In genomic region chr1:225554216-225554812, GRCh38 we compare ENCODE assay signal across 8 cellular contexts.
DNase-seq lines count a peak whose midpoint lies in the region; ATAC-seq and TF ChIP-seq lines count a peak whose summit lies in the region.

No MANE protein-coding gene starts in this region.

- peaks cover 7 to 13% of the 10 kb centered on the region in 2 experiments; a peak in 4 of 5 replicates for H3K9me3 Mint-ChIP-seq in H9

- H3T11ph ChIP-seq in H9 (ENCODE audit: low read length) = no peak overlapping the region

- H3K27ac ChIP-seq in H9 (ENCODE audit: insufficient read length, low read depth, low read length) = no peak overlapping the region
- no peak overlapping the region for H3K27ac ChIP-seq in gastroesophageal sphincter
- no peak overlapping the region for H3K27ac ChIP-seq in spleen

- H4K20me1 ChIP-seq in H9 (ENCODE audit: control insufficient read depth, insufficient read depth, insufficient read length) = no peaks in the 10 kb centered on the region

- no peaks in the 10 kb centered on the region for H3K27me3 Mint-ChIP-seq in H9 (ENCODE audit: low read depth)

- peaks cover 45 to 69% (median 61%) of the 10 kb centered on the region in 3 experiments for H3K36me3 Mint-ChIP-seq in H9 (ENCODE audit: insufficient read depth in 1 of 3, low read depth in 3 of 3)

- no peak overlapping the region for H2BK20ac ChIP-seq in H9 (ENCODE audit: low read depth, low read length, poor library complexity, severe bottlenecking)

- no peak overlapping the region for H3K23ac ChIP-seq in H9 (ENCODE audit: insufficient read length, low read depth, low read length)

- H2BK5ac ChIP-seq in H9 (ENCODE audit: insufficient read length, low read length) = no peak overlapping the region

- H3K4me1 ChIP-seq in H9 (ENCODE audit: insufficient read depth, low read length) = no peaks in the 10 kb centered on the region
- peaks cover 0 to 12% (median 0%) of the 10 kb centered on the region in 3 donors for H3K4me1 ChIP-seq in gastroesophageal sphincter
- H3K4me1 ChIP-seq in spleen = peaks cover 0 to 10% (median 0%) of the 10 kb centered on the region in 6 donors

- H3K27ac Mint-ChIP-seq in H9 = no peak overlapping the region

- no peak overlapping the region for H2BK120ac ChIP-seq in H9 (ENCODE audit: low read depth, low read length, poor library complexity, severe bottlenecking)

- no peaks in the 10 kb centered on the region for H3K36me3 ChIP-seq in gastroesophageal sphincter
- H3K36me3 ChIP-seq in spleen = no peaks in the 10 kb centered on the region

- TF ChIP-seq POLR2A in gastroesophageal sphincter (IDR thresholded peaks at IDR 0.05) (no peak), spleen (IDR thresholded peaks at IDR 0.05) (no peak)

- no peaks in the 10 kb centered on the region for H3K79me1 ChIP-seq in H9 (ENCODE audit: insufficient read depth, low read depth, low read length, poor library complexity, severe bottlenecking)

- no peak overlapping the region for H3K4me2 ChIP-seq in H9 (ENCODE audit: insufficient read depth, insufficient read length, low read length)

- H3K18ac ChIP-seq in H9 (ENCODE audit: insufficient read length, low read depth, low read length) = no peak overlapping the region

- H2AK5ac ChIP-seq in H9 (ENCODE audit: insufficient read length, low read length) = no peak overlapping the region

- no peak for TF ChIP-seq EP300 in gastroesophageal sphincter (IDR thresholded peaks at IDR 0.05)

- no peak overlapping the region for H4K8ac ChIP-seq in H9 (replicated peaks; ENCODE audit: insufficient read length, low read depth, low read length)

- no peak overlapping the region for H3K4me3 Mint-ChIP-seq in H9

- H4K91ac ChIP-seq in H9 (ENCODE audit: insufficient read length, low read depth, low read length) = no peak overlapping the region

- H3K14ac ChIP-seq in H9 (ENCODE audit: insufficient read depth, low read length) = no peak overlapping the region

- intact Hi-C loops in spleen (cut with DNase I; ENCODE audit: low total_unique reads) = loop anchor here (5.0 kb wide), 1 partner anchor 218 kb away; no protein-coding TSS in a partner anchor

- H3K4ac ChIP-seq in H9 (ENCODE audit: low read depth, low read length) = no peak overlapping the region

- no peak overlapping the region for H2BK12ac ChIP-seq in H9 (ENCODE audit: insufficient read length, low read depth, low read length)

- ATAC-seq in gastroesophageal sphincter = no peak
- no peak for ATAC-seq in HG02973 (IDR thresholded peaks at IDR 0.05; ENCODE audit: unreplicated experiment)

- DNase-seq in AG09309 (ENCODE audit: low read depth) = peak; percentile 8
- DNase-seq in H9 = no peak
- peak; percentile 49 for DNase-seq in SK-MEL-5 (ENCODE audit: low read depth, low spot score)
- DNase-seq in spleen = no peak
- DNase-seq in nucleus accumbens (lab: John Stamatoyannopoulos, UW) = no peak
- no peak for DNase-seq in ureter (ENCODE audit: low spot score)

- H2AFZ ChIP-seq in H9 (ENCODE audit: low read length) = no peak overlapping the region

- no CpG with 5 or more reads among the region's 2 CpGs for WGBS in H9 (ENCODE audit: extremely low coverage, insufficient read length, low lambda C conversion rate)
- WGBS in gastroesophageal sphincter (ENCODE audit: low coverage in 1 of 2), 2 donors = 21 to 33% methylated on average over 2 of the region's 2 CpGs
- WGBS in spleen, 5 donors = 43 to 54% (median 49%) methylated on average over 2 of the region's 2 CpGs

- TF ChIP-seq CTCF in AG09309 (IDR thresholded peaks at IDR 0.05; ENCODE audit: control insufficient read depth, insufficient read depth, low read depth, low read length, missing control alignments) (peak; percentile 46), H9 (conservative IDR thresholded peaks at IDR 0.05) (peak; percentile 66), gastroesophageal sphincter (IDR thresholded peaks at IDR 0.05) (peak; percentile 35 to 68 (median 54)), spleen (IDR thresholded peaks at IDR 0.05 in 8 of 11, conservative IDR thresholded peaks at IDR 0.05 in 3 of 11) (peak in 10 of 11 experiments; percentile 27 to 72 (median 59))

- in situ Hi-C loops in SK-MEL-5 (cut with HindIII; ENCODE audit: low pct_unique_long_range_greater_than_20kb, low sequenced_read_pairs) = no loop called here

- H3K9me3 ChIP-seq in H9 (ENCODE audit: control insufficient read depth, low read depth, low read length) (no peaks in the 10 kb centered on the region), gastroesophageal sphincter (peaks cover 0 to 9% (median 0%) of the 10 kb centered on the region in 3 donors), spleen (peaks cover 0 to 10% (median 7%) of the 10 kb centered on the region in 8 donors)

- peaks cover 2% of the 10 kb centered on the region; the same call in 1 of the 2 replicates for H3K79me2 ChIP-seq in H9 (ENCODE audit: insufficient read depth, low read length)

- H3K4me3 ChIP-seq in AG09309 (ENCODE audit: control insufficient read depth, low read depth, low read length) (no peak overlapping the region), gastroesophageal sphincter (no peak overlapping the region), spleen (no peak overlapping the region)

- H3K27me3 ChIP-seq in H9 (ENCODE audit: insufficient read depth, low read length) = no peaks in the 10 kb centered on the region
- no peaks in the 10 kb centered on the region for H3K27me3 ChIP-seq in gastroesophageal sphincter
- no peaks in the 10 kb centered on the region for H3K27me3 ChIP-seq in spleen (replicated peaks in 1 of 7)

- no peak overlapping the region for H3K9ac ChIP-seq in H9 (ENCODE audit: extremely low read depth, insufficient read length, low read length)

- no peak overlapping the region for H2BK15ac ChIP-seq in H9 (ENCODE audit: low read depth, low read length)

- H3K4me1 Mint-ChIP-seq in H9 = no peaks in the 10 kb centered on the region

- no peaks in the 10 kb centered on the region for H3K23me2 ChIP-seq in H9 (ENCODE audit: insufficient read length, low read depth, low read length, poor library complexity, severe bottlenecking)

- no peak overlapping the region for H3K56ac ChIP-seq in H9 (ENCODE audit: insufficient read length, low read depth, low read length)

- H4K5ac ChIP-seq in H9 (ENCODE audit: insufficient read length, low read depth, low read length) = no peak overlapping the region

Comparison
In these comparisons a context has a peak if more than half of its experiments do, and no peak if none do; other contexts are left out.
1. DNase-seq: peak in AG09309 (single experiment) and SK-MEL-5 (single experiment); none in H9 (single experiment), spleen (single experiment), nucleus accumbens (0 of 56) and ureter (single experiment).
2. Peak in every context shown above with its lines, with median percentiles within 50 percentile points of each other: CTCF ChIP-seq.